ENCODE assay signal across 1 cellular context in genomic region chr5:151718653-151719052, GRCh38.
TF ChIP-seq lines count a peak whose summit lies in the region.

No MANE protein-coding gene starts in this region.

TF ChIP-seq in GM12878, 131 proteins besides CTCF, POLR2A, EP300 and RAD21:
- TF ChIP-seq NR2C2 (IDR thresholded peaks at IDR 0.05; ENCODE audit: borderline replicate concordance, control insufficient read depth, insufficient read length, low read depth): no peak
- TF ChIP-seq, protein P1, sequence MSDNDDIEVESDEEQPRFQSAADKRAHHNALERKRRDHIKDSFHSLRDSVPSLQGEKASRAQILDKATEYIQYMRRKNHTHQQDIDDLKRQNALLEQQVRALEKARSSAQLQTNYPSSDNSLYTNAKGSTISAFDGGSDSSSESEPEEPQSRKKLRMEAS (IDR thresholded peaks at IDR 0.05; ENCODE audit: low read depth, low read length): no peak
- no peak for TF ChIP-seq KAT2A (conservative IDR thresholded peaks at IDR 0.05; ENCODE audit: control insufficient read depth, low read depth, low read length)
- no peak for TF ChIP-seq TCF3 (IDR thresholded peaks at IDR 0.05; ENCODE audit: borderline replicate concordance, insufficient read depth, low read depth, low read length)
- no peak for TF ChIP-seq RAD51 (IDR thresholded peaks at IDR 0.05)
- TF ChIP-seq WRNIP1 (IDR thresholded peaks at IDR 0.05; ENCODE audit: borderline replicate concordance, low read depth, low read length): no peak
- TF ChIP-seq ZNF207 (IDR thresholded peaks at IDR 0.05; ENCODE audit: borderline replicate concordance): no peak
- TF ChIP-seq RELB (IDR thresholded peaks at IDR 0.05; ENCODE audit: low read depth): no peak
- no peak for TF ChIP-seq CHD1 (IDR thresholded peaks at IDR 0.05; ENCODE audit: low read depth, low read length)
- TF ChIP-seq EZH2 (IDR thresholded peaks at IDR 0.05; ENCODE audit: borderline replicate concordance, control insufficient read depth, low read depth, low read length): no peak
- TF ChIP-seq IRF5 (IDR thresholded peaks at IDR 0.05; ENCODE audit: borderline replicate concordance): no peak
TF ChIP-seq in GM12878: peak in this region for 0.
